34 cellular contexts compared by ENCODE assay signal in genomic region chr2:156196031-156196430, GRCh38.
"Had no signal": no experiment of that assay in that cellular context is flagged by ENCODE, and none has a peak within 500 bp of the region (broad histone marks: within the 10 kb centered on the region; RNA-seq: fewer than 3 reads in every experiment).

No MANE protein-coding gene starts in this region.

- H3K4me3 ChIP-seq: adrenal gland, ascending aorta, cardiac muscle cell had no signal

- H3K9me3 ChIP-seq: adrenal gland, ascending aorta had no signal

- H3K27me3 Mint-ChIP-seq: activated B cell treated with CpG ODN at 0.5 μM for 24 hours; activated CD8-positive, alpha-beta T cell treated with anti-CD3 and anti-CD28 coated beads for 36 hours; activated T-cell treated with anti-CD3 and anti-CD28 coated beads, Interleukin-2, amount 50 U/mL, for 24 hours; brain had no signal

- H3K4me1 Mint-ChIP-seq: activated B cell treated with CpG ODN at 0.5 μM for 24 hours; central memory CD8-positive, alpha-beta T cell had no signal

- H3K27me3 ChIP-seq: adrenal gland, ascending aorta, cardiac muscle cell had no signal

- H3K27ac ChIP-seq: adrenal gland, ascending aorta, cardiac muscle cell, VCaP had no signal

- H3K4me1 ChIP-seq: adrenal gland, ascending aorta had no signal

- H3K9me3 Mint-ChIP-seq: activated B cell treated with CpG ODN at 0.5 μM for 24 hours; activated CD4-positive, alpha-beta memory T cell treated with anti-CD3 and anti-CD28 coated beads for 36 hours; activated CD4-positive, alpha-beta T cell treated with anti-CD3 and anti-CD28 coated beads, Interleukin-2, amount 10 ng/mL, durations not matched to agents 24 days and 14 days; activated CD8-positive, alpha-beta T cell treated with anti-CD3 and anti-CD28 coated beads for 36 hours; activated naive CD4-positive, alpha-beta T cell treated with anti-CD3 and anti-CD28 coated beads, Interleukin-2, amount 50 U/mL, for 72 hours; activated naive CD8-positive, alpha-beta T cell treated with anti-CD3 and anti-CD28 coated beads for 36 hours; activated T-cell treated with anti-CD3 and anti-CD28 coated beads, Interleukin-2, amount 50 U/mL, for 24 hours; activated T-helper 2 cell treated with anti-CD3 and anti-CD28 coated beads, Interferon-gamma antibody, Interleukin-2, Interleukin-4, amounts not matched to agents 10 μg/mL and 5 μg/mL and 100 μg/mL, durations not matched to agents 14 hours and 24 hours and 36 hours; central memory CD8-positive, alpha-beta T cell; T-helper 1 cell treated with Interleukin-12 subunit alpha and Interleukin-12 subunit beta and Interleukin-4 antibody, amounts not matched to agents 30 μg/mL and 1 μg/mL, for 36 hours; T-helper 2 cell treated with Interferon-gamma antibody and Interleukin-4, amounts not matched to agents 5 μg/mL and 100 μg/mL, for 36 hours had no signal

- H3K36me3 Mint-ChIP-seq: activated CD4-positive, alpha-beta memory T cell treated with anti-CD3 and anti-CD28 coated beads for 36 hours; activated naive CD4-positive, alpha-beta T cell treated with anti-CD3 and anti-CD28 coated beads, Interleukin-2, amount 50 U/mL, for 72 hours; activated naive CD8-positive, alpha-beta T cell treated with anti-CD3 and anti-CD28 coated beads for 36 hours; brain had no signal

- H3K36me3 ChIP-seq: adrenal gland, ascending aorta, cardiac muscle cell had no signal

- H3K4me3 Mint-ChIP-seq: activated B cell treated with CpG ODN at 0.5 μM for 24 hours; activated CD4-positive, alpha-beta memory T cell treated with anti-CD3 and anti-CD28 coated beads for 36 hours; activated CD4-positive, alpha-beta T cell treated with anti-CD3 and anti-CD28 coated beads, Interleukin-2, amount 10 ng/mL, durations not matched to agents 24 days and 14 days; activated CD8-positive, alpha-beta T cell treated with anti-CD3 and anti-CD28 coated beads for 36 hours; activated naive CD8-positive, alpha-beta T cell treated with anti-CD3 and anti-CD28 coated beads for 36 hours; activated T-cell treated with anti-CD3 and anti-CD28 coated beads, Interleukin-2, amount 50 U/mL, for 24 hours; brain; central memory CD8-positive, alpha-beta T cell; T-helper 1 cell treated with Interleukin-12 subunit alpha and Interleukin-12 subunit beta and Interleukin-4 antibody, amounts not matched to agents 30 μg/mL and 1 μg/mL, for 36 hours; T-helper 2 cell treated with Interferon-gamma antibody and Interleukin-4, amounts not matched to agents 5 μg/mL and 100 μg/mL, for 36 hours had no signal

- DNase-seq: activated B cell treated with CpG ODN at 0.5 μM for 24 hours; activated CD4-positive, alpha-beta memory T cell treated with anti-CD3 and anti-CD28 coated beads for 36 hours; activated CD4-positive, alpha-beta T cell treated with anti-CD3 and anti-CD28 coated beads for 4 hours; activated CD4-positive, alpha-beta T cell treated with anti-CD3 and anti-CD28 coated beads, Interleukin-2, amount 10 ng/mL, durations not matched to agents 24 days and 14 days; activated CD4-positive, alpha-beta T cell treated with anti-CD3 and anti-CD28 coated beads, Interleukin-2, amount 50 U/mL, for 1 hour; activated CD4-positive, alpha-beta T cell treated with anti-CD3 and anti-CD28 coated beads, Interleukin-2, amount 50 U/mL, for 4 hours; activated CD4-positive, CD25-positive, alpha-beta regulatory T cell treated with anti-CD3 and anti-CD28 coated beads, Interleukin-2, amount 50 U/mL, for 72 hours; activated CD8-positive, alpha-beta memory T cell treated with anti-CD3 and anti-CD28 coated beads, Interleukin-2, amount 50 U/mL, for 4 hours; activated CD8-positive, alpha-beta T cell treated with anti-CD3 and anti-CD28 coated beads for 36 hours; activated effector memory CD4-positive, alpha-beta T cell treated with Interleukin-2 at 50 U/mL for 16 hours; activated gamma-delta T cell; activated naive CD4-positive, alpha-beta T cell treated with anti-CD3 and anti-CD28 coated beads, Interleukin-2, amount 50 U/mL, for 16 hours; activated naive CD4-positive, alpha-beta T cell treated with Interleukin-2 at 50 U/mL for 16 hours; activated naive CD8-positive, alpha-beta T cell treated with anti-CD3 and anti-CD28 coated beads for 36 hours; activated T-cell treated with anti-CD3 and anti-CD28 coated beads for 4 hours; activated T-cell treated with anti-CD3 and anti-CD28 coated beads, Interleukin-2, amount 50 U/mL, for 24 hours; activated T-cell treated with anti-CD3 and anti-CD28 coated beads, Interleukin-2, amount 50 U/mL, for 48 hours; adrenal gland; amniotic stem cell; anterior cingulate cortex; caudate nucleus; cerebellar nuclear complex; T-helper 1 cell; T-helper 2 cell; T-helper 9 cell had no signal

- H3K27ac Mint-ChIP-seq: activated B cell treated with CpG ODN at 0.5 μM for 24 hours; activated CD4-positive, alpha-beta memory T cell treated with anti-CD3 and anti-CD28 coated beads for 36 hours; activated CD4-positive, alpha-beta T cell treated with anti-CD3 and anti-CD28 coated beads, Interleukin-2, amount 10 ng/mL, durations not matched to agents 24 days and 14 days; activated CD8-positive, alpha-beta T cell treated with anti-CD3 and anti-CD28 coated beads for 36 hours; activated naive CD4-positive, alpha-beta T cell treated with anti-CD3 and anti-CD28 coated beads, Interleukin-2, amount 50 U/mL, for 72 hours; activated naive CD8-positive, alpha-beta T cell treated with anti-CD3 and anti-CD28 coated beads for 36 hours; activated T-cell treated with anti-CD3 and anti-CD28 coated beads, Interleukin-2, amount 50 U/mL, for 24 hours; activated T-helper 2 cell treated with anti-CD3 and anti-CD28 coated beads, Interferon-gamma antibody, Interleukin-2, Interleukin-4, amounts not matched to agents 10 μg/mL and 5 μg/mL and 100 μg/mL, durations not matched to agents 14 hours and 24 hours and 36 hours; brain; T-helper 1 cell treated with Interleukin-12 subunit alpha and Interleukin-12 subunit beta and Interleukin-4 antibody, amounts not matched to agents 30 μg/mL and 1 μg/mL, for 36 hours; T-helper 2 cell treated with Interferon-gamma antibody and Interleukin-4, amounts not matched to agents 5 μg/mL and 100 μg/mL, for 36 hours had no signal
